20 cellular contexts compared by ENCODE assay signal in genomic region chr4:38538517-38538916, GRCh38.
"Had no signal": no experiment of that assay in that cellular context is flagged by ENCODE, and none has a peak within 500 bp of the region (broad histone marks: within the 10 kb centered on the region; RNA-seq: fewer than 3 reads in every experiment).

No MANE protein-coding gene starts in this region.

- H3K4me2 ChIP-seq: hepatocyte had no signal

- H3K27ac ChIP-seq: coronary artery, dorsolateral prefrontal cortex, esophagus muscularis mucosa, foreskin keratinocyte, gastroesophageal sphincter, heart left ventricle, hepatocyte, left lung, lower lobe of right lung had no signal

- ATAC-seq: foreskin keratinocyte, gastroesophageal sphincter, heart left ventricle, left lung, left ventricle myocardium superior, lower lobe of right lung had no signal

- H3K79me2 ChIP-seq: hepatocyte had no signal

- H3K4me3 ChIP-seq: coronary artery, dorsolateral prefrontal cortex, esophagus muscularis mucosa, gastroesophageal sphincter, heart left ventricle, hepatocyte, left lung, lower lobe of right lung had no signal

- H3K36me3 ChIP-seq: esophagus muscularis mucosa, gastroesophageal sphincter, heart left ventricle, left lung, lower lobe of right lung had no signal

- H3K4me1 ChIP-seq: lower lobe of right lung had no signal

- H3K27me3 ChIP-seq: esophagus muscularis mucosa, foreskin keratinocyte, gastroesophageal sphincter, heart left ventricle, hepatocyte, left lung had no signal

- H2AFZ ChIP-seq: hepatocyte had no signal

- H3K9me3 ChIP-seq: esophagus muscularis mucosa, gastroesophageal sphincter, heart left ventricle, left lung, lower lobe of right lung had no signal

- DNase-seq: dermis blood vessel endothelial cell; dorsolateral prefrontal cortex; effector CD4-positive, alpha-beta T cell; effector memory CD4-positive, alpha-beta T cell; foreskin keratinocyte; heart left ventricle; hypothalamus; immature natural killer cell; islet precursor cell; kidney; kidney glomerular epithelial cell; left lung; left ventricle myocardium superior; lower lobe of right lung; mesendoderm; midbrain had no signal
